In genomic region chr4:1581164-1581894, GRCh38 we compare ENCODE assay signal across 8 cellular contexts.
DNase-seq lines count a peak whose midpoint lies in the region; ATAC-seq, FAIRE-seq and TF ChIP-seq lines count a peak whose summit lies in the region.
"Not testable (repeated sequence)": the region's sequence is repeated elsewhere in the genome, so short reads cannot be mapped to it uniquely, and the experiment has no call there.

No MANE protein-coding gene starts in this region.

- FAIRE-seq in bronchial epithelial cell (lab: Jason Lieb, UNC): not testable (repeated sequence)

- ATAC-seq in HG02981 (IDR thresholded peaks at IDR 0.05; ENCODE audit: unreplicated experiment): peak; percentile 64

- H3K4me3 ChIP-seq in bronchial epithelial cell (ENCODE audit: low read depth, low read length); skeletal muscle cell (ENCODE audit: low read depth, low read length): not testable (repeated sequence)

- H3K36me3 ChIP-seq in bronchial epithelial cell (ENCODE audit: control insufficient read depth, insufficient read depth, low read length): not testable (repeated sequence)

- in situ Hi-C loops in GM13976 (cut with MboI; ENCODE audit: low sequenced_read_pairs, unreplicated experiment): not testable (repeated sequence)

- not testable (repeated sequence) for TF ChIP-seq CTCF in GM13976 (IDR thresholded peaks at IDR 0.05; ENCODE audit: borderline replicate concordance, control extremely low read depth, extremely low read depth, insufficient read depth, missing control alignments); bronchial epithelial cell (IDR thresholded peaks at IDR 0.05; ENCODE audit: insufficient read depth, low read length, severe bottlenecking)

- H3K27me3 ChIP-seq in bronchial epithelial cell (ENCODE audit: control insufficient read depth, insufficient read depth, low read length): not testable (repeated sequence)

- peak; percentile 95 for DNase-seq in GM13976 (ENCODE audit: low spot score)
- DNase-seq in NCI-H82 treated with DMSO at 0.1 percent for 48 hours (lab: John Stamatoyannopoulos, UW; ENCODE audit: unreplicated experiment): peak; percentile 37
- peak; percentile 87 for DNase-seq in activated CD4-positive, alpha-beta T cell treated with anti-CD3 and anti-CD28 coated beads, Interleukin-2, amount 50 U/mL, for 1 hour
- DNase-seq in bronchial epithelial cell (ENCODE audit: low read depth): peak; percentile 53
- DNase-seq in iPS DF 4.7 (ENCODE audit: extremely low read depth, low spot score): peak; percentile 49
- peak; percentile 68 for DNase-seq in skeletal muscle cell (ENCODE audit: low read depth)
- DNase-seq in ureter (ENCODE audit: low spot score): peak; percentile 93

Comparison
In these comparisons a context has a peak if more than half of its experiments do, and no peak if none do; other contexts are left out.
1. DNase-seq: peak in every context shown above with its lines; median percentile 95 in GM13976; 93 in ureter; 87 in activated CD4-positive, alpha-beta T cell treated with anti-CD3 and anti-CD28 coated beads, Interleukin-2, amount 50 U/mL, for 1 hour; 68 in skeletal muscle cell; 53 in bronchial epithelial cell; 49 in iPS DF 4.7; 37 in NCI-H82 treated with DMSO at 0.1 percent for 48 hours.